Comparison of ENCODE assay signal across 8 cellular contexts in genomic region chr1:84433253-84434080, GRCh38. TPM values are rescaled to one million over a fixed set of nuclear protein-coding genes. Genes with fewer than 3 reads are reported as not detected.
DNase-seq lines count a peak whose midpoint lies in the region; ATAC-seq and TF ChIP-seq lines count a peak whose summit lies in the region.

No MANE protein-coding gene starts in this region.

- H3K23ac ChIP-seq in trophoblast cell (ENCODE audit: low read length): no peak overlapping the region

- H3K36me3 ChIP-seq in trophoblast cell (ENCODE audit: control insufficient read depth in 1 of 2, insufficient read depth in 2 of 2, low read length in 2 of 2): no peaks in the 10 kb centered on the region

- no peak overlapping the region for H3K4me2 ChIP-seq in trophoblast cell (ENCODE audit: low read length)

- H3K4ac ChIP-seq in trophoblast cell (ENCODE audit: low read depth, low read length): no peak overlapping the region

- no peaks in the 10 kb centered on the region for H3K27me3 ChIP-seq in trophoblast cell (ENCODE audit: insufficient read depth, low read length)

- no peak overlapping the region for H4K12ac ChIP-seq in trophoblast cell (ENCODE audit: low read depth, low read length)

- TF ChIP-seq CTCF in LNCaP clone FGC (IDR thresholded peaks at IDR 0.05; ENCODE audit: control insufficient read depth, extremely low read depth, insufficient read depth): peak; percentile 68

- H4K91ac ChIP-seq in trophoblast cell (ENCODE audit: low read depth, low read length): no peak overlapping the region

- DNase-seq in COR-L47 (lab: John Stamatoyannopoulos, UW) (peak; percentile 71), LNCaP clone FGC (ENCODE audit: low read depth) (peak; percentile 72), RPMI7951 (ENCODE audit: low read depth) (peak; percentile 77), head of caudate nucleus (peak; percentile 17 to 89 (median 66)), trophoblast cell (peak; percentile 54 to 81)
- DNase-seq in activated naive CD8-positive, alpha-beta T cell treated with anti-CD3 and anti-CD28 coated beads, Interleukin-2, amount 50 U/mL, for 16 hours (ENCODE audit: low read depth, low spot score): peak; percentile 10

- no peak overlapping the region for H3K14ac ChIP-seq in trophoblast cell (ENCODE audit: low read length)

- H2BK120ac ChIP-seq in trophoblast cell (ENCODE audit: insufficient read depth, low read length, poor library complexity): no peak overlapping the region

- H2AFZ ChIP-seq in trophoblast cell (ENCODE audit: insufficient read depth, low read length, poor library complexity): no peak overlapping the region

- H2BK5ac ChIP-seq in trophoblast cell (ENCODE audit: low read depth, low read length, poor library complexity): no peak overlapping the region

- no peak overlapping the region for H4K8ac ChIP-seq in trophoblast cell (ENCODE audit: low read depth, low read length)

- H2BK12ac ChIP-seq in trophoblast cell (ENCODE audit: low read length): no peak overlapping the region

- no peak overlapping the region for H3K27ac ChIP-seq in trophoblast cell (ENCODE audit: low read depth, low read length)

- intact Hi-C loops in head of caudate nucleus (cut with DNase I): loop anchor here (5.0 kb wide), 2 partner anchors 136 to 291 kb away; partner anchors contain the start of gene PRKACB

- no peak overlapping the region for H2AK5ac ChIP-seq in trophoblast cell (ENCODE audit: low read length)

- H3K18ac ChIP-seq in trophoblast cell (ENCODE audit: low read length): no peak overlapping the region

- no peaks in the 10 kb centered on the region for H3K4me1 ChIP-seq in trophoblast cell (ENCODE audit: control insufficient read depth in 1 of 2, insufficient read depth in 2 of 2, low read length in 2 of 2)

- H3K79me2 ChIP-seq in trophoblast cell (ENCODE audit: control insufficient read depth, insufficient read depth, low read length, poor library complexity): no peaks in the 10 kb centered on the region

- ATAC-seq in GM21367 (IDR thresholded peaks at IDR 0.05; ENCODE audit: unreplicated experiment) (peak; percentile 53), HG02588 (IDR thresholded peaks at IDR 0.05; ENCODE audit: unreplicated experiment) (no peak)

- no peaks in the 10 kb centered on the region for H3K9me3 ChIP-seq in trophoblast cell (ENCODE audit: insufficient read depth, low read depth, low read length)

- no CpG with 5 or more reads among the region's 11 CpGs for whole genome bisulfite sequencing in trophoblast cell (ENCODE audit: extremely low coverage, insufficient coverage, insufficient read length)

- H3K9ac ChIP-seq in trophoblast cell (ENCODE audit: low read length): no peak overlapping the region

- no peaks in the 10 kb centered on the region for H3K79me1 ChIP-seq in trophoblast cell (ENCODE audit: low read length)

- H3K4me3 ChIP-seq in LNCaP clone FGC (ENCODE audit: low read depth, low read length): peak overlapping the region; percentile 25
- H3K4me3 ChIP-seq in trophoblast cell (ENCODE audit: low read depth, low read length): no peak overlapping the region

RNA-seq across cellular contexts. Expression of gene DNASE2B, which starts 35.2 kb away (rescaled TPM):
- not detected in 2 replicates for total RNA-seq in RPMI7951 (2014; rRNA removed; shearing (Covaris generic))
- polyA plus RNA-seq in trophoblast cell (2013): 0.05 TPM in 1 of 2 replicates, not detected in the other

RNA-seq across cellular contexts. Expression of gene RPF1, which starts 45.6 kb away (rescaled TPM):
- 78.6 and 108 TPM in 2 replicates for total RNA-seq in RPMI7951 (2014; rRNA removed; shearing (Covaris generic))
- polyA plus RNA-seq in trophoblast cell (2013): 43.8 and 44.8 TPM in 2 replicates

Comparison
In these comparisons a context has a peak if more than half of its experiments do, and no peak if none do; other contexts are left out.
1. DNase-seq: peak in every context shown above with its lines; median percentile 77 in RPMI7951; 72 in LNCaP clone FGC; 71 in COR-L47; 68 in trophoblast cell; 66 in head of caudate nucleus; 10 in activated naive CD8-positive, alpha-beta T cell treated with anti-CD3 and anti-CD28 coated beads, Interleukin-2, amount 50 U/mL, for 16 hours.